Comparison of ENCODE assay signal across 8 cellular contexts in the genomic region with DNA sequence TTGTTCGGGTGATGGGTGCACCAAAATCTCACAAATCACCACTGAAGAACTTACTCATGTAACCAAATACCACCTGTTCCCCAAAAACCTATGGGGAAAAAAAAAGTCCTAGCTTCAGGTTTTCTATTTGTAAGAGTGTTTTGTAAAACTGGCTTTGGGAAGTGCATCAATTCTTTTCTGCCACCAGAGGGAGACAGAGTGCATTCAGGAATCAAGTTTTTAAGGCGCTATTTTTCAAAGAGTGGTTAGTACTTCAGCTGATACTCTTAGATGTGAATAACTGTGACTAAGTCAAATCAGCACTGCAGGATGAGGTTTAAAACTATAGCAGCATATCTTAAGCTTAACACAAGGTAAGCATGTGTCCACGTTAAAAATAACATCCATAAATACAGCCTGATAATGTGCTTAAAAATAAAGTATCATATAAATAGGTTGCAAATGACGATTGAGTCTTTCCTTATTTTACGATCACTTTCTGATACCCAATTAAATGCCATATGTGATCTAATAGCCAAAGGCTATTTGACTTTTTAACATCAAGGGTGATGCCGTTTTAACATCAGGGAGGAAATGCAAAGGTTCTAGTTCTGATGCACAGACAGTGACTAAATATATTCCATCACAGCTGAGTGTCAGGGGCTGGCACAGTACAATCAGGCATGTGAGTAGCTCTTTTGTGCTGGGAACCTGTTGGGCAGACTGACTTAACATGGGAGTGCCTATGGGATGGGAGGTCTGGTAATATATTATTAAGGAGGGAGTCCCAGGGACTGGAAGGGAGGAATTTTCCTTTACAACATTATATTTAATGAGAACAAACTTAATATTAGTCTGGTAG. TPM values are rescaled to one million over a fixed set of nuclear protein-coding genes. Genes with fewer than 3 reads are reported as not detected.
DNase-seq lines count a peak whose midpoint lies in the region; TF ChIP-seq lines count a peak whose summit lies in the region.

No MANE protein-coding gene starts in this region.

- H3K4me1 Mint-ChIP-seq in brain (peaks cover 27% of the 10 kb centered on the region), immature natural killer cell (no peaks in the 10 kb centered on the region)
- peaks cover 20% of the 10 kb centered on the region for H3K4me1 Mint-ChIP-seq in activated CD4-positive, alpha-beta memory T cell treated with anti-CD3 and anti-CD28 coated beads, Interleukin-2, amount 10 ng/mL, durations not matched to agents 7 days and 5 days

- H3K9me3 Mint-ChIP-seq in brain (peaks cover 0 to 3% (median 0%) of the 10 kb centered on the region in 5 experiments), immature natural killer cell (no peaks in the 10 kb centered on the region)
- no peaks in the 10 kb centered on the region for H3K9me3 Mint-ChIP-seq in activated CD4-positive, alpha-beta memory T cell treated with anti-CD3 and anti-CD28 coated beads, Interleukin-2, amount 10 ng/mL, durations not matched to agents 7 days and 5 days

- H3K4me1 ChIP-seq in tibial artery: peaks cover 0 to 34% (median 12%) of the 10 kb centered on the region in 4 donors

- CTCF ChIA-PET in AG04450 (lab: Charles Lee): interaction anchor here (0.5 to 3.6 kb wide), 38 partner anchors 8 to 1337 kb away, joined by 3 to 30 read pairs (median 4); a partner anchor contains a TSS
- CTCF ChIA-PET in activated CD4-positive, alpha-beta memory T cell treated with anti-CD3 and anti-CD28 coated beads, Interleukin-2, amount 10 ng/mL, durations not matched to agents 7 days and 5 days (lab: Charles Lee): interaction anchor here (0.7 to 3.7 kb wide), 36 partner anchors 8 to 1090 kb away, joined by 3 to 30 read pairs (median 4); a partner anchor contains a TSS

- no peaks in the 10 kb centered on the region for H3K9me3 ChIP-seq in AG04450 (ENCODE audit: control insufficient read depth, insufficient read depth, low read length)
- H3K9me3 ChIP-seq in tibial artery: no peaks in the 10 kb centered on the region

- TF ChIP-seq CTCF in AG04450 (IDR thresholded peaks at IDR 0.05; ENCODE audit: low read depth, low read length) (peak; percentile 89), brain (conservative IDR thresholded peaks at IDR 0.05) (peak; percentile 66 to 81), tibial artery (IDR thresholded peaks at IDR 0.05) (peak; percentile 80 to 90)

- no peaks in the 10 kb centered on the region for H3K36me3 ChIP-seq in tibial artery

- H3K27me3 Mint-ChIP-seq in brain: peaks cover 12% of the 10 kb centered on the region
- peaks cover 5 to 10% (median 7%) of the 10 kb centered on the region in 3 donors for H3K27me3 Mint-ChIP-seq in immature natural killer cell (ENCODE audit: low read depth in 3 of 3)
- H3K27me3 Mint-ChIP-seq in activated CD4-positive, alpha-beta memory T cell treated with anti-CD3 and anti-CD28 coated beads, Interleukin-2, amount 10 ng/mL, durations not matched to agents 7 days and 5 days: peaks cover 36% of the 10 kb centered on the region

- H3K27me3 ChIP-seq in AG04450 (ENCODE audit: control insufficient read depth, insufficient read depth, low read length): no peaks in the 10 kb centered on the region
- no peaks in the 10 kb centered on the region for H3K27me3 ChIP-seq in tibial artery

- no peaks in the 10 kb centered on the region for H3K36me3 Mint-ChIP-seq in brain
- no peaks in the 10 kb centered on the region for H3K36me3 Mint-ChIP-seq in immature natural killer cell
- no peaks in the 10 kb centered on the region for H3K36me3 Mint-ChIP-seq in activated CD4-positive, alpha-beta memory T cell treated with anti-CD3 and anti-CD28 coated beads, Interleukin-2, amount 10 ng/mL, durations not matched to agents 7 days and 5 days (ENCODE audit: low read depth)

- POLR2A ChIA-PET in AG04450 (lab: Yijun Ruan, JAX): interaction anchor here (0.6 kb wide), 1 partner anchor 89 kb away, joined by 3 read pairs; no protein-coding TSS in a partner anchor
- POLR2A ChIA-PET in activated CD4-positive, alpha-beta memory T cell treated with anti-CD3 and anti-CD28 coated beads, Interleukin-2, amount 10 ng/mL, durations not matched to agents 7 days and 5 days (lab: Charles Lee): interaction anchor here (1.4 kb wide), 1 partner anchor 42 kb away, joined by 4 read pairs; no protein-coding TSS in a partner anchor

- DNase-seq in AG04450 (ENCODE audit: low read depth, low spot score) (peak; percentile 42), GDM1 (lab: John Stamatoyannopoulos, UW) (peak; percentile 9), NCI-H2107 treated with DMSO at 0.1 percent for 48 hours (lab: John Stamatoyannopoulos, UW; ENCODE audit: unreplicated experiment) (peak; percentile 2), immature natural killer cell (peak in 2 of 3 donors; percentile 24 to 31), tibial artery (no peak), islet precursor cell (no peak)
- DNase-seq in activated CD4-positive, alpha-beta memory T cell treated with anti-CD3 and anti-CD28 coated beads, Interleukin-2, amount 10 ng/mL, durations not matched to agents 7 days and 5 days: no peak

- H3K27ac Mint-ChIP-seq in brain (peak overlapping the region in 2 of 5 experiments; percentile 1 to 9), immature natural killer cell (no peak overlapping the region)
- H3K27ac Mint-ChIP-seq in activated CD4-positive, alpha-beta memory T cell treated with anti-CD3 and anti-CD28 coated beads, Interleukin-2, amount 10 ng/mL, durations not matched to agents 7 days and 5 days: no peak overlapping the region

- intact Hi-C loops in tibial artery (cut with DNase I; ENCODE audit: low total_unique reads): no loop called here

- H3K27ac ChIP-seq in AG04450 (ENCODE audit: low read depth, low read length) (no peak overlapping the region), tibial artery (no peak overlapping the region)

- no peak overlapping the region for H3K4me3 Mint-ChIP-seq in brain
- H3K4me3 Mint-ChIP-seq in immature natural killer cell: no peak overlapping the region
- H3K4me3 Mint-ChIP-seq in activated CD4-positive, alpha-beta memory T cell treated with anti-CD3 and anti-CD28 coated beads, Interleukin-2, amount 10 ng/mL, durations not matched to agents 7 days and 5 days: no peak overlapping the region

- no peak overlapping the region for H3K4me3 ChIP-seq in AG04450 (ENCODE audit: low read depth, low read length)
- H3K4me3 ChIP-seq in tibial artery: no peak overlapping the region

RNA-seq across cellular contexts. Expression of a gene that starts 10.6 kb away (rescaled TPM):
- polyA plus RNA-seq in AG04450 (2011; rRNA removed) (not detected in 2 replicates), brain (ENCODE audit: insufficient read depth, low read depth, low replicate concordance) (not detected), immature natural killer cell (not detected)
- polyA minus RNA-seq in AG04450 (2011; rRNA and poly(A)+ RNA removed): not detected in 2 replicates
- total RNA-seq in activated CD4-positive, alpha-beta memory T cell treated with anti-CD3 and anti-CD28 coated beads, Interleukin-2, amount 10 ng/mL, durations not matched to agents 7 days and 5 days: not detected

Comparison
In these comparisons a context has a peak if more than half of its experiments do, and no peak if none do; other contexts are left out.
1. DNase-seq: peak in AG04450 (single experiment), GDM1 (single experiment), NCI-H2107 treated with DMSO at 0.1 percent for 48 hours (single experiment) and immature natural killer cell (2 of 3); none in tibial artery (0 of 2), activated CD4-positive, alpha-beta memory T cell treated with anti-CD3 and anti-CD28 coated beads, Interleukin-2, amount 10 ng/mL, durations not matched to agents 7 days and 5 days (single experiment) and islet precursor cell (single experiment).
2. Peak in every context shown above with its lines, with median percentiles within 50 percentile points of each other: CTCF ChIP-seq.